In the genomic region with DNA sequence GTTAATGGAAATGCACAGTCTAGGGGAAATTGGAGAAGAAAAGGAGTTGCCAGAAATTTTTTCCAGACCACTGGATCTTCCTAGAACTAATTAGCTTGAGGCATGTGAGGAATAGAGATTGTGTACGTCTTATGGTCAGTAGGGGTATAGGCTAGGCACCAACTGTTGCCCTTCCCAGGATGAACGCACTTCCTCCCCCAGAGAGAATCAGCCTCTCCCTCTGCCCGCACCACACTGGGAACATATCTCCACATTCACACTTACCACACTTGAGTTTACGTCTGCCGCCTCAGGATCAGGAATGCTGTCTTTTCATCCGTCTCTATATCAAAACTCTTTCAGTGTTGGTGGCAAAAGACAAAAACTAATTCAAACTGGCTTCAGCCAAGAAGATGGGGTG, we compare ENCODE assay signal across 14 cellular contexts.
"Had no signal": no experiment of that assay in that cellular context is flagged by ENCODE, and none has a peak within 500 bp of the region (broad histone marks: within the 10 kb centered on the region; RNA-seq: fewer than 3 reads in every experiment).

No MANE protein-coding gene starts in this region.

- ATAC-seq: body of pancreas; naive thymus-derived CD4-positive, alpha-beta T cell; stimulated activated naive B cell treated with anti-CD40 and anti-IgM and Interleukin-4, amounts not matched to agents 10 μg/mL and 1 μg/mL and 100 μg/mL, for 72 hours had no signal

- H3K27me3 ChIP-seq: body of pancreas, colonic mucosa, neural progenitor cell, ovary, thyroid gland had no signal

- DNase-seq: activated CD4-positive, alpha-beta T cell treated with anti-CD3 and anti-CD28 coated beads, Interleukin-2, amount 50 U/mL, for 1 hour; activated CD4-positive, CD25-positive, alpha-beta regulatory T cell treated with anti-CD3 and anti-CD28 coated beads, Interleukin-2, amount 50 U/mL, for 72 hours; activated CD8-positive, alpha-beta memory T cell treated with anti-CD3 and anti-CD28 coated beads, Interleukin-2, amount 50 U/mL, for 48 hours; activated effector memory CD4-positive, alpha-beta T cell treated with anti-CD3 and anti-CD28 coated beads, Interleukin-2, amount 50 U/mL, for 16 hours; activated T-cell treated with anti-CD3 and anti-CD28 coated beads, Interleukin-2, amount 50 U/mL, for 48 hours; body of pancreas; colonic mucosa; mesenchymal stem cell; naive thymus-derived CD4-positive, alpha-beta T cell; ovary; stimulated activated naive B cell treated with anti-CD40 and anti-IgM and Interleukin-4, amounts not matched to agents 10 μg/mL and 1 μg/mL and 100 μg/mL, for 72 hours; thyroid gland had no signal

- H3K36me3 ChIP-seq: colonic mucosa, neural progenitor cell, ovary, thyroid gland had no signal

- H3K4me1 ChIP-seq: body of pancreas, colonic mucosa, neural progenitor cell, thyroid gland had no signal

- H3K27ac ChIP-seq: body of pancreas, colonic mucosa, neural progenitor cell, ovary, thyroid gland, VCaP had no signal

- H3K9me3 ChIP-seq: body of pancreas, colonic mucosa, ovary, thyroid gland had no signal

- H3K4me3 ChIP-seq: body of pancreas, colonic mucosa, neural progenitor cell, ovary, thyroid gland had no signal
